In genomic region chr14:21768116-21768874, GRCh38 we compare ENCODE assay signal across 8 cellular contexts.
DNase-seq lines count a peak whose midpoint lies in the region; ATAC-seq, FAIRE-seq and TF ChIP-seq lines count a peak whose summit lies in the region.

No MANE protein-coding gene starts in this region.

- no peak overlapping the region for H3K27ac Mint-ChIP-seq in endothelial cell (ENCODE audit: unreplicated experiment)

- intact Hi-C loops in kidney (cut with DNase I), result no loop called here

- no peaks in the 10 kb centered on the region for H3K27me3 Mint-ChIP-seq in endothelial cell (ENCODE audit: unreplicated experiment)

- H3K4me3 Mint-ChIP-seq in endothelial cell (ENCODE audit: unreplicated experiment), result no peak overlapping the region

- H3K9me3 ChIP-seq in HEK293 (ENCODE audit: control insufficient read depth, insufficient read depth, low read depth, low read length), result no peaks in the 10 kb centered on the region
- H3K9me3 ChIP-seq in RWPE2 (ENCODE audit: severe bottlenecking), result no peaks in the 10 kb centered on the region
- H3K9me3 ChIP-seq in kidney (ENCODE audit: control insufficient read depth in 1 of 2, low read length in 2 of 2), result no peaks in the 10 kb centered on the region

- no peaks in the 10 kb centered on the region for H3K9me3 Mint-ChIP-seq in endothelial cell (ENCODE audit: unreplicated experiment)

- peaks cover 7% of the 10 kb centered on the region for H3K4me1 Mint-ChIP-seq in endothelial cell (ENCODE audit: unreplicated experiment)

- FAIRE-seq in kidney (lab: Jason Lieb, UNC), result no peak

- H3K4me1 ChIP-seq in HEK293 (ENCODE audit: control insufficient read depth, insufficient read depth, low read length) (no peaks in the 10 kb centered on the region), RWPE2 (ENCODE audit: insufficient read depth, poor library complexity, severe bottlenecking) (peaks cover 15% of the 10 kb centered on the region), kidney (ENCODE audit: control insufficient read depth in 1 of 2, insufficient read depth in 1 of 2, low read depth in 1 of 2, low read length in 2 of 2) (no peaks in the 10 kb centered on the region)

- peaks cover 9% of the 10 kb centered on the region for H3K27me3 ChIP-seq in RWPE2 (ENCODE audit: insufficient read depth, poor library complexity, severe bottlenecking)

- ATAC-seq in RWPE2 (ENCODE audit: low read depth) (peak; percentile 74), HG02678 (IDR thresholded peaks at IDR 0.05; ENCODE audit: unreplicated experiment) (no peak)

- H3K36me3 ChIP-seq in HEK293 (ENCODE audit: control insufficient read depth in 2 of 2, insufficient read depth in 1 of 2, low read length in 2 of 2), result no peaks in the 10 kb centered on the region
- H3K36me3 ChIP-seq in RWPE2 (ENCODE audit: low read depth), result no peaks in the 10 kb centered on the region
- no peaks in the 10 kb centered on the region for H3K36me3 ChIP-seq in kidney (ENCODE audit: control insufficient read depth in 1 of 2, insufficient read depth in 2 of 2, low read length in 2 of 2)

- H3K36me3 Mint-ChIP-seq in endothelial cell (ENCODE audit: low read depth, unreplicated experiment), result no peaks in the 10 kb centered on the region

- CTCF ChIA-PET in HEK293 (lab: Yijun Ruan, JAX), result interaction anchor here (0.6 to 2.0 kb wide), 27 partner anchors 8 to 643 kb away, joined by 3 to 9 read pairs (median 4); no protein-coding TSS in a partner anchor

- H3K4me3 ChIP-seq in HEK293 (ENCODE audit: low read depth, low read length) (no peak overlapping the region), RWPE2 (ENCODE audit: severe bottlenecking) (no peak overlapping the region), retinal pigment epithelial cell (ENCODE audit: low read length) (no peak overlapping the region), kidney (ENCODE audit: low read length in 2 of 2) (no peak overlapping the region)

- peak; percentile 39 for DNase-seq in GDM1 (lab: John Stamatoyannopoulos, UW)
- DNase-seq in RWPE2 (ENCODE audit: low spot score), result no peak
- DNase-seq in endothelial cell (ENCODE audit: low spot score), result no peak
- DNase-seq in retinal pigment epithelial cell (ENCODE audit: low read depth), result no peak
- no peak for DNase-seq in kidney
- no peak for DNase-seq in hepatic stellate cell (ENCODE audit: low spot score)

- POLR2A ChIA-PET in HEK293 (lab: Yijun Ruan, JAX), result no interaction called here

- H3K9ac ChIP-seq in kidney (ENCODE audit: low read length in 2 of 2), result no peak overlapping the region

- H3K27ac ChIP-seq in HEK293 (ENCODE audit: extremely low read depth, low read depth, low read length) (no peak overlapping the region), RWPE2 (ENCODE audit: poor library complexity, severe bottlenecking) (no peak overlapping the region), kidney (ENCODE audit: low read depth in 2 of 2, low read length in 2 of 2) (no peak overlapping the region)

- peak; percentile 21; the same call in 1 of the 2 replicates for TF ChIP-seq CTCF in HEK293 (tag by site-specific recombination; IDR thresholded peaks at IDR 0.05)
- peak; percentile 72 for TF ChIP-seq CTCF in RWPE2 (IDR thresholded peaks at IDR 0.05; ENCODE audit: poor library complexity, severe bottlenecking)
- TF ChIP-seq CTCF in endothelial cell (IDR thresholded peaks at IDR 0.05; ENCODE audit: unreplicated experiment), result peak; percentile 63
- peak; percentile 58 for TF ChIP-seq CTCF in retinal pigment epithelial cell (conservative IDR thresholded peaks at IDR 0.05; ENCODE audit: low read depth, low read length)
- no peak for TF ChIP-seq CTCF in kidney (IDR thresholded peaks at IDR 0.05; ENCODE audit: borderline replicate concordance, extremely low read depth, insufficient read depth)

TF ChIP-seq in HEK293, 187 proteins besides CTCF, POLR2A, EP300 and RAD21:
- TF ChIP-seq ZNF654 (tag by site-specific recombination; IDR thresholded peaks at IDR 0.05; ENCODE audit: low read depth) (peak; percentile 28), ZBTB17 (tag by site-specific recombination; IDR thresholded peaks at IDR 0.05) (peak; percentile 16; the same call in 1 of the 2 replicates), ZSCAN18 (tag by site-specific recombination; IDR thresholded peaks at IDR 0.05) (no peak), GLIS1 (tag by site-specific recombination; IDR thresholded peaks at IDR 0.05) (0 out of 2 replicates have a peak, but pooled peaks have one; percentile 18)
